In genomic region chr13:51935326-51936171, GRCh38 we compare ENCODE assay signal across 8 cellular contexts.
DNase-seq lines count a peak whose midpoint lies in the region; ATAC-seq and TF ChIP-seq lines count a peak whose summit lies in the region.

No MANE protein-coding gene starts in this region.

- no peaks in the 10 kb centered on the region for H3K27me3 Mint-ChIP-seq in WTC11 (ENCODE audit: low read depth)

- H3K4me1 Mint-ChIP-seq in WTC11, result 0 out of 2 replicates have a peak, but pooled peaks cover 3% of the 10 kb centered on the region

- H3K36me3 Mint-ChIP-seq in WTC11, result no peaks in the 10 kb centered on the region

- peak; percentile 94 for ATAC-seq in WTC11
- ATAC-seq in HG02970 (IDR thresholded peaks at IDR 0.05; ENCODE audit: low FRiP score, unreplicated experiment), result no peak

- TF ChIP-seq CTCF in WTC11 (IDR thresholded peaks at IDR 0.05), result no peak

- CTCF ChIA-PET in WTC11 (lab: Charles Lee), result interaction anchor here (0.5 to 3.4 kb wide), 30 partner anchors 9 to 515 kb away, joined by 3 to 66 read pairs (median 5); partner anchors contain the start of genes ALG11, NEK5, TMEM272 and VPS36

- no peaks in the 10 kb centered on the region for H3K9me3 Mint-ChIP-seq in WTC11

- H3K36me3 ChIP-seq in H7 (replicated peaks; ENCODE audit: control insufficient read depth, insufficient read depth, low read length), result no peaks in the 10 kb centered on the region

- H3K27ac Mint-ChIP-seq in WTC11, result no peak overlapping the region

- H3K4me3 Mint-ChIP-seq in WTC11, result no peak overlapping the region

- no peaks in the 10 kb centered on the region for H3K27me3 ChIP-seq in H7 (ENCODE audit: control insufficient read depth, insufficient read depth, low read length)

- H3K4me3 ChIP-seq in H7 (ENCODE audit: insufficient read depth, low read depth, low read length), result no peak overlapping the region

- POLR2A ChIA-PET in WTC11 (lab: Charles Lee), result interaction anchor here (0.6 to 0.9 kb wide), 3 partner anchors 77 to 193 kb away, joined by 3 to 5 read pairs (median 3); partner anchors contain the start of genes ALG11 and NEK5

- peak; percentile 21 for DNase-seq in AG08395 (ENCODE audit: low spot score)
- peak; percentile 87 for DNase-seq in H7
- peak; percentile 63 for DNase-seq in WTC11 (ENCODE audit: low spot score)
- peak; percentile 5 for DNase-seq in kidney glomerular epithelial cell (lab: John Stamatoyannopoulos, UW)
- DNase-seq in retina, result no peak
- no peak for DNase-seq in NCI-H1048 (lab: John Stamatoyannopoulos, UW)
- no peak for DNase-seq in DMS153 treated with DMSO at 0.1 percent for 48 hours (lab: John Stamatoyannopoulos, UW; ENCODE audit: unreplicated experiment)

TF ChIP-seq in WTC11, 78 proteins besides CTCF, POLR2A, EP300 and RAD21:
- TF ChIP-seq ZNF396 (CRISPR knock-in tag; IDR thresholded peaks at IDR 0.05; ENCODE audit: borderline replicate concordance) (no peak), NFYB (CRISPR knock-in tag; conservative IDR thresholded peaks at IDR 0.05; ENCODE audit: low read depth) (no peak), NR1H2 (CRISPR knock-in tag; IDR thresholded peaks at IDR 0.05) (no peak), ZBTB43 (CRISPR knock-in tag; IDR thresholded peaks at IDR 0.05) (no peak), KAT7 (CRISPR knock-in tag; IDR thresholded peaks at IDR 0.05; ENCODE audit: borderline replicate concordance) (no peak), ZBTB21 (CRISPR knock-in tag; IDR thresholded peaks at IDR 0.05; ENCODE audit: borderline replicate concordance) (no peak), ZNF532 (CRISPR knock-in tag; IDR thresholded peaks at IDR 0.05; ENCODE audit: borderline replicate concordance) (no peak), PRDM15 (CRISPR knock-in tag; IDR thresholded peaks at IDR 0.05) (no peak), ETV6 (CRISPR knock-in tag; IDR thresholded peaks at IDR 0.05) (no peak), ZNF138 (CRISPR knock-in tag; conservative IDR thresholded peaks at IDR 0.05) (no peak), ELF4 (CRISPR knock-in tag; IDR thresholded peaks at IDR 0.05; ENCODE audit: low read depth) (no peak), FOXJ3 (CRISPR knock-in tag; IDR thresholded peaks at IDR 0.05; ENCODE audit: borderline replicate concordance) (no peak), MAX (CRISPR knock-in tag; IDR thresholded peaks at IDR 0.05) (no peak), E2F1 (CRISPR knock-in tag; IDR thresholded peaks at IDR 0.05) (no peak), ATF3 (CRISPR knock-in tag; conservative IDR thresholded peaks at IDR 0.05) (no peak)
TF ChIP-seq in WTC11: peak in this region for 0.

Comparison
In these comparisons a context has a peak if more than half of its experiments do, and no peak if none do; other contexts are left out.
1. DNase-seq: peak in AG08395 (single experiment), H7 (single experiment), WTC11 (single experiment) and kidney glomerular epithelial cell (single experiment); none in retina (single experiment), NCI-H1048 (single experiment) and DMS153 treated with DMSO at 0.1 percent for 48 hours (single experiment).